8 cellular contexts compared by ENCODE assay signal in the genomic region with DNA sequence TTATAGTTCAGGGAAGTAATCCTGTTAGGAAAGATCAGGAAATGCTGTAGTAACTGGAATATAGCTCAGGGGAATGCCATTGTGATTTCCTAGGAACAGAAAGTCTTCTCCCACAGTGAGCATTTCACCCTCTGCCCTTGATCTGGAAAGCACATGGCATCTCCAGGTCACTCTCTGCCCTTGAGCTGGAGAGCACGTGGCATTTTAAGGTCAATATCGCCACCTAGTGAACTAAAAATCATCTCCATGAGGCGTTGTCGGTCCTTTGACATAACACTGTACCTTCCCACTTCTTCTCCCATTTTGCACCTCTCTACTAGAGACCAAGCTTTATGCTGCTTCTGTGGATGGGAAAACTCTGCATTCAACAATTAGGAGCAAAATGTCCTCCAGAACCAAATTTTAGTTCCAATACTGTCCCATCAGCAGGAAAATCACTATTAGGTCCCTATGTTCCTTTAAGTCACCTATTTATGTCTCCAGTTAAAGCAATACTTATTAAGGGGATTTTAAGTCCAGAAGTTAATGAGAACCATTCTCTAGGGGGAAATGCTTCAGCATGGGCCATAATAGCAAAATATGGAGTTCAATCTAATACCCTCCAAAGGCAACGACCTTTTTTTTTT. TPM values are rescaled to one million over a fixed set of nuclear protein-coding genes. Genes with fewer than 3 reads are reported as not detected.
DNase-seq lines count a peak whose midpoint lies in the region; ATAC-seq, FAIRE-seq and TF ChIP-seq lines count a peak whose summit lies in the region.

No MANE protein-coding gene starts in this region.

- TF ChIP-seq POLR2A in GM12878 (IDR thresholded peaks at IDR 0.05; ENCODE audit: low read depth, low read length) (no peak), spleen (IDR thresholded peaks at IDR 0.05) (no peak)

- H3K4me3 ChIP-seq in SJCRH30 (no peak overlapping the region), GM12878 (no peak overlapping the region), iPS DF 6.9 (ENCODE audit: low read length) (no peak overlapping the region), spleen (no peak overlapping the region)

- 20% methylated on average over 5 of the region's 5 CpGs for WGBS in GM12878 (ENCODE audit: insufficient coverage, insufficient replicate concordance, low lambda C conversion rate, missing lambda C conversion rate)
- no CpG with 5 or more reads among the region's 5 CpGs for WGBS in iPS DF 6.9 (ENCODE audit: insufficient coverage, insufficient read length)
- WGBS in spleen, 5 donors = 14 to 19% (median 19%) methylated on average over 5 of the region's 5 CpGs

- no peaks in the 10 kb centered on the region for H4K20me1 ChIP-seq in GM12878 (ENCODE audit: control insufficient read depth, insufficient read depth)

- H3K9me3 ChIP-seq in SJCRH30 (replicated peaks) = peaks cover 4% of the 10 kb centered on the region; the same call in 1 of the 2 replicates
- H3K9me3 ChIP-seq in GM12878 (replicated peaks; ENCODE audit: control insufficient read depth, insufficient read depth, low read length) = no peaks in the 10 kb centered on the region
- H3K9me3 ChIP-seq in iPS DF 6.9 (ENCODE audit: control insufficient read depth, insufficient read depth, low read length) = no peaks in the 10 kb centered on the region; the same call in 1 of the 2 replicates
- no peaks in the 10 kb centered on the region for H3K9me3 ChIP-seq in spleen

- POLR2A ChIA-PET in GM12878 (lab: Charles Lee) = interaction anchor here (0.9 kb wide), 1 partner anchor 541 kb away, joined by 3 read pairs; no protein-coding TSS in a partner anchor

- no peak overlapping the region for H3K4me2 ChIP-seq in GM12878 (ENCODE audit: control insufficient read depth, insufficient read depth)

- TF ChIP-seq CTCF in GM12878 (IDR thresholded peaks at IDR 0.05 in 2 of 3, conservative IDR thresholded peaks at IDR 0.05 in 1 of 3; ENCODE audit: control insufficient read depth in 2 of 3, extremely low read depth in 1 of 3, insufficient read depth in 1 of 3, low read depth in 3 of 3, low read length in 3 of 3) (peak; percentile 53 to 91 (median 67); a peak in 4 of 6 replicates), spleen (IDR thresholded peaks at IDR 0.05 in 8 of 11, conservative IDR thresholded peaks at IDR 0.05 in 3 of 11) (peak; percentile 33 to 76 (median 59))

- ATAC-seq in HG02678 (IDR thresholded peaks at IDR 0.05; ENCODE audit: unreplicated experiment) (peak; percentile 88), GM12878 (peak; percentile 100)

- no peak for TF ChIP-seq EP300 in GM12878 (IDR thresholded peaks at IDR 0.05; ENCODE audit: borderline replicate concordance in 1 of 2, control insufficient read depth in 1 of 2, low read depth in 2 of 2, low read length in 2 of 2)

- no peak overlapping the region for H3K9ac ChIP-seq in GM12878 (ENCODE audit: control insufficient read depth, insufficient read depth, low read length)

- H3K4me1 ChIP-seq in SJCRH30 (peaks cover 3% of the 10 kb centered on the region; the same call in 1 of the 2 replicates), GM12878 (ENCODE audit: control insufficient read depth, insufficient read depth, low read length) (no peaks in the 10 kb centered on the region; the same call in 1 of the 2 replicates), iPS DF 6.9 (ENCODE audit: control insufficient read depth, insufficient read depth, low read length) (no peaks in the 10 kb centered on the region), spleen (peaks cover 0 to 36% (median 14%) of the 10 kb centered on the region in 6 donors)

- CTCF ChIA-PET in GM12878 (lab: Yijun Ruan, JAX) = interaction anchor here (0.6 to 4.9 kb wide), 25 partner anchors 16 to 719 kb away, joined by 3 to 43 read pairs (median 4); no protein-coding TSS in a partner anchor

- in situ Hi-C loops in GM12878 (cut with MboI) = loop anchor here (5.0 kb wide), 1 partner anchor 318 kb away; no protein-coding TSS in a partner anchor

- no peaks in the 10 kb centered on the region for H3K36me3 ChIP-seq in SJCRH30
- H3K36me3 ChIP-seq in GM12878 (ENCODE audit: control insufficient read depth in 2 of 2, insufficient read depth in 2 of 2, low read length in 1 of 2) = no peaks in the 10 kb centered on the region
- no peaks in the 10 kb centered on the region for H3K36me3 ChIP-seq in iPS DF 6.9 (ENCODE audit: control insufficient read depth, insufficient read depth, low read length)
- no peaks in the 10 kb centered on the region for H3K36me3 ChIP-seq in spleen

- DNase-seq in activated naive CD4-positive, alpha-beta T cell treated with Interleukin-2 at 50 U/mL for 16 hours = peak; percentile 34
- DNase-seq in activated naive CD4-positive, alpha-beta T cell (lab: John Stamatoyannopoulos, UW) = no peak
- DNase-seq in NCI-H1417 (lab: John Stamatoyannopoulos, UW) = peak; percentile 63 to 85 (median 71)
- DNase-seq in SJCRH30 = peak; percentile 62 to 90
- peak; percentile 53 for DNase-seq in GM12878 (ENCODE audit: low read depth, low spot score)
- peak; percentile 47 for DNase-seq in iPS DF 6.9 (ENCODE audit: low read depth, low spot score)
- no peak for DNase-seq in spleen

- H3K27me3 ChIP-seq in SJCRH30 (no peaks in the 10 kb centered on the region), GM12878 (replicated peaks in 1 of 2; ENCODE audit: control insufficient read depth in 2 of 2, insufficient read depth in 2 of 2, low read length in 1 of 2) (no peaks in the 10 kb centered on the region), iPS DF 6.9 (ENCODE audit: control insufficient read depth, insufficient read depth, low read length) (no peaks in the 10 kb centered on the region), spleen (replicated peaks in 1 of 7) (no peaks in the 10 kb centered on the region)

- RAD21 ChIA-PET in GM12878 (lab: Charles Lee; ENCODE audit: unreplicated experiment) = interaction anchor here (0.7 to 1.9 kb wide), 11 partner anchors 99 to 821 kb away, joined by 3 to 11 read pairs (median 3); no protein-coding TSS in a partner anchor

- intact Hi-C loops in GM12878 (cut with micrococcal nuclease; ENCODE audit: unreplicated experiment) = loop anchor here (1.0 to 5.0 kb wide), 7 partner anchors 99 to 818 kb away; a partner anchor contains a TSS
- intact Hi-C loops in spleen (cut with DNase I; ENCODE audit: low total_unique reads) = loop anchor here (5.0 to 10.0 kb wide), 2 partner anchors 153 to 315 kb away; no protein-coding TSS in a partner anchor

- H3K27ac ChIP-seq in SJCRH30 = no peak overlapping the region
- no peak overlapping the region for H3K27ac ChIP-seq in GM12878 (ENCODE audit: control insufficient read depth, insufficient read depth)
- H3K27ac ChIP-seq in iPS DF 6.9 (ENCODE audit: low read length) = no peak overlapping the region
- H3K27ac ChIP-seq in spleen = no peak overlapping the region

- H3K79me2 ChIP-seq in GM12878 (ENCODE audit: control insufficient read depth, insufficient read depth, low read length) = no peaks in the 10 kb centered on the region

- TF ChIP-seq RAD21 in GM12878 (IDR thresholded peaks at IDR 0.05; ENCODE audit: insufficient read depth, low read depth, low read length) = peak; percentile 93

- FAIRE-seq in GM12878 (lab: Jason Lieb, UNC) = peak; percentile 98

- no TSS peak for BruUV-seq in GM12878 (replicated peaks; lab: Mats Ljungman, UMichigan)

- SMC1A ChIA-PET in GM12878 (lab: Charles Lee; ENCODE audit: uncharacterized antibody, unreplicated experiment) = interaction anchor here (0.6 to 3.1 kb wide), 17 partner anchors 10 to 809 kb away, joined by 3 to 18 read pairs (median 4); no protein-coding TSS in a partner anchor

- peak overlapping the region; percentile 68 for H2AFZ ChIP-seq in GM12878 (ENCODE audit: control insufficient read depth, low read depth, low read length)

TF ChIP-seq in GM12878, 131 proteins besides CTCF, POLR2A, EP300 and RAD21 (continues in another document):
- TF ChIP-seq SPI1 (IDR thresholded peaks at IDR 0.05; ENCODE audit: borderline replicate concordance, insufficient read depth, low read depth, low read length) (no peak), YY1 (IDR thresholded peaks at IDR 0.05; ENCODE audit: low read depth, low read length) (peak; percentile 75), LARP7 (IDR thresholded peaks at IDR 0.05) (peak; percentile 24; the same call in 1 of the 2 replicates), CHD2 (IDR thresholded peaks at IDR 0.05; ENCODE audit: borderline replicate concordance, low read depth, low read length) (no peak)
- TF ChIP-seq, protein P1, sequence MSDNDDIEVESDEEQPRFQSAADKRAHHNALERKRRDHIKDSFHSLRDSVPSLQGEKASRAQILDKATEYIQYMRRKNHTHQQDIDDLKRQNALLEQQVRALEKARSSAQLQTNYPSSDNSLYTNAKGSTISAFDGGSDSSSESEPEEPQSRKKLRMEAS (IDR thresholded peaks at IDR 0.05; ENCODE audit: low read depth, low read length) = peak; percentile 79

RNA-seq across cellular contexts. Expression of a gene that starts 54.7 kb away (rescaled TPM):
- total RNA-seq in SJCRH30 (2014; rRNA removed; shearing (Covaris generic)) = 6.5 and 10.5 TPM in 2 replicates
- total RNA-seq in GM12878 (2013; cell fraction: nucleolus; rRNA removed) = 47.4 and 50.3 TPM in 2 replicates
- 9.6 and 10.4 TPM in 2 replicates for total RNA-seq in GM12878 (2014; rRNA removed)
- total RNA-seq in GM12878 (2014; rRNA removed; fragmentation: Illumina TruSeq; extraction: Trizol) = 11.9 and 13.1 TPM in 2 replicates
- total RNA-seq in GM12878 (2021) = 10.2 and 10.3 TPM in 2 replicates
- polyA plus RNA-seq in GM12878 (2011; ENCODE audit: low read depth) = 4.9 TPM
- polyA plus RNA-seq in GM12878 (2011; rRNA removed) = 10.9 and 17.4 TPM in 2 replicates
- 2.8 and 2.9 TPM in 2 replicates for polyA plus RNA-seq in GM12878 (2011; cell fraction: cytosol; rRNA removed)
- polyA plus RNA-seq in GM12878 (2011; cell fraction: nucleus; rRNA removed) = 10.0 and 12.7 TPM in 2 replicates
- 6.3 and 6.8 TPM in 2 replicates for polyA plus RNA-seq in GM12878 (2012)
- polyA plus RNA-seq in GM12878 (2014; fragmentation: Illumina TruSeq; extraction: Trizol) = 12.5 and 13.4 TPM in 2 replicates
- polyA plus RNA-seq in GM12878 (2014; fragmentation: Nextera tagmentation; extraction: Ambion mirVana) = 1 to 10 TPM; 2.1 to 2.4 TPM
- 8.2 and 9.6 TPM in 2 replicates for polyA plus RNA-seq in GM12878 (2014; rRNA removed)
- polyA plus RNA-seq in GM12878 (2016; fragmentation: Nextera tagmentation; extraction: Ambion mirVana) = 1 to 10 TPM; 8.1 to 8.9 TPM
- 2.6 and 4.0 TPM in 2 replicates for polyA minus RNA-seq in GM12878 (2011; rRNA and poly(A)+ RNA removed)
- polyA minus RNA-seq in GM12878 (2011; cell fraction: cytosol; rRNA and poly(A)+ RNA removed) = 4.3 and 6.5 TPM in 2 replicates
- polyA minus RNA-seq in GM12878 (2011; cell fraction: nucleus; rRNA and poly(A)+ RNA removed) = 6.9 and 7.9 TPM in 2 replicates
- 10 to 100 TPM in 6 of 7 donors, 1 to 10 TPM in 1; 10.0 to 21.0 (median 14.4) TPM for total RNA-seq in spleen
- 1 to 10 TPM; 2.1 to 4.1 (median 3.6) TPM for polyA plus RNA-seq in spleen

Comparison
In these comparisons a context has a peak if more than half of its experiments do, and no peak if none do; other contexts are left out.
1. DNase-seq: peak in activated naive CD4-positive, alpha-beta T cell treated with Interleukin-2 at 50 U/mL for 16 hours (single experiment), NCI-H1417 (3 of 3), SJCRH30 (2 of 2), GM12878 (single experiment) and iPS DF 6.9 (single experiment); none in activated naive CD4-positive, alpha-beta T cell (0 of 4) and spleen (single experiment).